In the genomic region with DNA sequence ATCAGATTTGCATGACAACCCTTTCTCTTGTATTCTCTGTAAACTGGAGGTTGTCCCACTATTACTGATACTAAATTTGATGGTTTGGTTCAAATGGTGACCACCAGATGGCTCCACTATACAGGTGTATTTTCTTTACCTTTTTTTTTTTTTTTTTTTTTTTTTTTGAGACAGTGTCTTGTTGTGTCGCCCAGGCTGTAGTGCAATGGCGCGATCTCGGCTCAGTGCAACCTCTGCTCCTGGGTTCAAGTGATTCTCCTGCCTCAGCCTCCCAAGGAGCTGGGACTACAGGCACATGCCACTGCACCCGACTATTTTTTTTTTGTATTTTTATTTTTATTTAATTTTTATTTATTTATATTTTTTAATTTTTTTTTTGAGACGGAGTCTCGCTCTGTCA, we compare ENCODE assay signal across 8 cellular contexts. TPM values are rescaled to one million over a fixed set of nuclear protein-coding genes. Genes with fewer than 3 reads are reported as not detected.
DNase-seq lines count a peak whose midpoint lies in the region; ATAC-seq lines count a peak whose summit lies in the region.

No MANE protein-coding gene starts in this region.

- peak; percentile 14 for DNase-seq in stimulated activated CD8-positive, alpha-beta memory T cell treated with anti-CD3 and anti-CD28 coated beads, Interleukin-12 subunit alpha, Interleukin-12 subunit beta, amount 100 ng/mL, for 1 hour (ENCODE audit: low read depth)
- no peak for DNase-seq in stimulated activated CD8-positive, alpha-beta memory T cell treated with anti-CD3 and anti-CD28 coated beads, Interleukin-4, amount 100 ng/mL, for 48 hours
- DNase-seq in NCI-H1105 treated with DMSO at 0.1 percent for 48 hours (lab: John Stamatoyannopoulos, UW) (peak; percentile 69), left colon (peak in 1 of 2 donors; percentile 37), epidermal melanocyte (ENCODE audit: insufficient read length, low spot score) (no peak), caudate nucleus (lab: John Stamatoyannopoulos, UW) (no peak)
- peak; percentile 13 for DNase-seq in activated naive CD8-positive, alpha-beta T cell treated with anti-CD3 and anti-CD28 coated beads for 36 hours

- H3K4me3 Mint-ChIP-seq in activated naive CD8-positive, alpha-beta T cell treated with anti-CD3 and anti-CD28 coated beads for 36 hours: no peak overlapping the region

- no peak overlapping the region for H3K27ac Mint-ChIP-seq in activated naive CD8-positive, alpha-beta T cell treated with anti-CD3 and anti-CD28 coated beads for 36 hours

- ATAC-seq in left colon: peak; percentile 70
- no peak for ATAC-seq in GM18858 (IDR thresholded peaks at IDR 0.05; ENCODE audit: unreplicated experiment)

- H3K9me3 Mint-ChIP-seq in activated naive CD8-positive, alpha-beta T cell treated with anti-CD3 and anti-CD28 coated beads for 36 hours: peaks cover 2% of the 10 kb centered on the region

- peaks cover 8% of the 10 kb centered on the region for H3K4me1 Mint-ChIP-seq in activated naive CD8-positive, alpha-beta T cell treated with anti-CD3 and anti-CD28 coated beads for 36 hours

- intact Hi-C loops in left colon (cut with DNase I, micrococcal nuclease): no loop called here

- H3K27ac ChIP-seq in caudate nucleus (ENCODE audit: low read depth, low read length): no peak overlapping the region

- peaks cover 23% of the 10 kb centered on the region for H3K36me3 Mint-ChIP-seq in activated naive CD8-positive, alpha-beta T cell treated with anti-CD3 and anti-CD28 coated beads for 36 hours

- no peaks in the 10 kb centered on the region for H3K27me3 Mint-ChIP-seq in activated naive CD8-positive, alpha-beta T cell treated with anti-CD3 and anti-CD28 coated beads for 36 hours

RNA-seq across cellular contexts. Expression of gene WTAP, which starts 6.6 kb away (rescaled TPM):
- 100 to 1,000 TPM in 1 of 2 experiments, 10 to 100 TPM in 1; 98.3 to 101 TPM for total RNA-seq in activated naive CD8-positive, alpha-beta T cell treated with anti-CD3 and anti-CD28 coated beads for 36 hours
- 10 to 100 TPM; 73.4 to 79.3 TPM for total RNA-seq in left colon

RNA-seq across cellular contexts. Expression of gene SOD2, which starts 27.7 kb away (rescaled TPM):
- total RNA-seq in activated naive CD8-positive, alpha-beta T cell treated with anti-CD3 and anti-CD28 coated beads for 36 hours: 100 to 1,000 TPM; 112 to 122 TPM
- total RNA-seq in left colon: 100 to 1,000 TPM; 284 to 402 TPM

RNA-seq across cellular contexts. Expression of gene ACAT2, which starts 41.1 kb away (rescaled TPM):
- 10 to 100 TPM; 67.8 to 68.4 TPM for total RNA-seq in activated naive CD8-positive, alpha-beta T cell treated with anti-CD3 and anti-CD28 coated beads for 36 hours
- 100 to 1,000 TPM in 1 of 2 donors, 10 to 100 TPM in 1; 72.8 to 114 TPM for total RNA-seq in left colon

Comparison
In these comparisons a context has a peak if more than half of its experiments do, and no peak if none do; other contexts are left out.
1. DNase-seq: peak in stimulated activated CD8-positive, alpha-beta memory T cell treated with anti-CD3 and anti-CD28 coated beads, Interleukin-12 subunit alpha, Interleukin-12 subunit beta, amount 100 ng/mL, for 1 hour (single experiment), NCI-H1105 treated with DMSO at 0.1 percent for 48 hours (single experiment) and activated naive CD8-positive, alpha-beta T cell treated with anti-CD3 and anti-CD28 coated beads for 36 hours (single experiment); none in stimulated activated CD8-positive, alpha-beta memory T cell treated with anti-CD3 and anti-CD28 coated beads, Interleukin-4, amount 100 ng/mL, for 48 hours (single experiment), epidermal melanocyte (single experiment) and caudate nucleus (0 of 61).